Comparison of ENCODE assay signal across 9 cellular contexts in genomic region chr21:34630536-34631143, GRCh38. TPM values are rescaled to one million over a fixed set of nuclear protein-coding genes. Genes with fewer than 3 reads are reported as not detected.
DNase-seq lines count a peak whose midpoint lies in the region; ATAC-seq, FAIRE-seq and TF ChIP-seq lines count a peak whose summit lies in the region.
"Had no signal": no experiment of that assay in that cellular context is flagged by ENCODE, and none has a peak within 500 bp of the region (broad histone marks: within the 10 kb centered on the region; RNA-seq: fewer than 3 reads in every experiment).

No MANE protein-coding gene starts in this region.

- H2AFZ ChIP-seq in K562 (ENCODE audit: low read depth, low read length) = no peak overlapping the region

- CTCF ChIA-PET in K562 (lab: Yijun Ruan, JAX; ENCODE audit: low intra/inter-chr PET ratio) = interaction anchor here (0.8 to 2.1 kb wide), 6 partner anchors 28 to 707 kb away, joined by 3 to 14 read pairs (median 8); no protein-coding TSS in a partner anchor

- peak; percentile 80 to 96 (median 88) for TF ChIP-seq CTCF in K562 (IDR thresholded peaks at IDR 0.05 in 2 of 3, conservative IDR thresholded peaks at IDR 0.05 in 1 of 3; ENCODE audit: insufficient read depth in 2 of 3, low read depth in 1 of 3, low read length in 3 of 3)

- no peaks in the 10 kb centered on the region for H3K36me3 ChIP-seq in K562 (ENCODE audit: control insufficient read depth, insufficient read depth, low read length)

- no peaks in the 10 kb centered on the region for H3K4me1 ChIP-seq in K562 (replicated peaks in 1 of 2; ENCODE audit: control insufficient read depth in 2 of 2, insufficient read depth in 2 of 2, low read length in 2 of 2)

- no peaks in the 10 kb centered on the region for H3K4me1 Mint-ChIP-seq in stimulated activated naive B cell treated with anti-CD40 and anti-IgM and Interleukin-4, amounts not matched to agents 10 μg/mL and 1 μg/mL and 100 μg/mL, for 72 hours

- H3K27me3 Mint-ChIP-seq in stimulated activated naive B cell treated with anti-CD40 and anti-IgM and Interleukin-4, amounts not matched to agents 10 μg/mL and 1 μg/mL and 100 μg/mL, for 72 hours = peaks cover 15 to 24% of the 10 kb centered on the region in 2 donors
- H3K27me3 Mint-ChIP-seq: activated naive CD8-positive, alpha-beta T cell had no signal

- no peak overlapping the region for H3K4me3 Mint-ChIP-seq in stimulated activated naive B cell treated with anti-CD40 and anti-IgM and Interleukin-4, amounts not matched to agents 10 μg/mL and 1 μg/mL and 100 μg/mL, for 72 hours
- H3K4me3 Mint-ChIP-seq: activated naive CD8-positive, alpha-beta T cell had no signal

- WGBS in K562 (ENCODE audit: insufficient coverage, low coverage, missing lambda C conversion rate) = 0% methylated on average over 6 of the region's 6 CpGs

- intact Hi-C loops in K562 (cut with micrococcal nuclease) = loop anchor here (1.0 to 2.0 kb wide), 2 partner anchors 28 to 268 kb away; no protein-coding TSS in a partner anchor

- no peak for DNase-seq in activated CD4-positive, CD25-positive, alpha-beta regulatory T cell (lab: John Stamatoyannopoulos, UW)
- DNase-seq in NCI-H82 treated with DMSO at 0.1 percent for 48 hours (lab: John Stamatoyannopoulos, UW; ENCODE audit: unreplicated experiment) (peak; percentile 4), K562 (ENCODE audit: extremely low read depth in 1 of 4, low spot score in 3 of 4) (peak; percentile 72 to 78 (median 76)), iPS-NIHi7 (ENCODE audit: extremely low spot score) (peak; percentile 73)
- DNase-seq in stimulated activated naive B cell treated with anti-CD40 and anti-IgM and Interleukin-4, amounts not matched to agents 10 μg/mL and 1 μg/mL and 100 μg/mL, for 72 hours = no peak

- no peak overlapping the region for H3K27ac ChIP-seq in K562 (ENCODE audit: extremely low read depth, low read depth, low read length)

- no peaks in the 10 kb centered on the region for H3K9me1 ChIP-seq in K562 (ENCODE audit: control insufficient read depth, insufficient read depth, low read length)

- peak; percentile 44 to 63 for ATAC-seq in activated CD4-positive, CD25-positive, alpha-beta regulatory T cell treated with anti-CD3 and anti-CD28 coated beads, Interleukin-2, amount 50 U/mL, for 24 hours
- ATAC-seq in HG03432 (IDR thresholded peaks at IDR 0.05; ENCODE audit: unreplicated experiment) (peak; percentile 45), K562 (peak; percentile 88), GM21367 (IDR thresholded peaks at IDR 0.05; ENCODE audit: unreplicated experiment) (no peak)
- ATAC-seq in stimulated activated naive B cell treated with anti-CD40 and anti-IgM and Interleukin-4, amounts not matched to agents 10 μg/mL and 1 μg/mL and 100 μg/mL, for 72 hours (replicated peaks) = peak; percentile 76 to 79

- H3K27ac Mint-ChIP-seq in stimulated activated naive B cell treated with anti-CD40 and anti-IgM and Interleukin-4, amounts not matched to agents 10 μg/mL and 1 μg/mL and 100 μg/mL, for 72 hours = no peak overlapping the region
- H3K27ac Mint-ChIP-seq: activated naive CD8-positive, alpha-beta T cell had no signal

- H4K20me1 ChIP-seq in K562 (replicated peaks; ENCODE audit: control insufficient read depth, insufficient read depth, low read length) = no peaks in the 10 kb centered on the region

- no peak overlapping the region for H3K4me3 ChIP-seq in K562

- no peaks in the 10 kb centered on the region for H3K9me3 ChIP-seq in K562 (replicated peaks; ENCODE audit: control insufficient read depth, insufficient read depth, low read depth, low read length)

- H3K9me3 Mint-ChIP-seq in stimulated activated naive B cell treated with anti-CD40 and anti-IgM and Interleukin-4, amounts not matched to agents 10 μg/mL and 1 μg/mL and 100 μg/mL, for 72 hours = no peaks in the 10 kb centered on the region

- no peak overlapping the region for H3K4me2 ChIP-seq in K562 (ENCODE audit: insufficient read depth, low read length)

- in situ Hi-C loops in K562 (cut with MboI) = loop anchor here (10.0 to 25.0 kb wide), 2 partner anchors 243 to 706 kb away; partner anchors contain the start of gene SMIM11

- H3K27me3 ChIP-seq in K562 (ENCODE audit: control insufficient read depth in 2 of 2, insufficient read depth in 2 of 2, low read length in 2 of 2) = peaks cover 16 to 31% of the 10 kb centered on the region in 2 experiments

- no peak for TF ChIP-seq EP300 in K562 (IDR thresholded peaks at IDR 0.05; ENCODE audit: low read length)

- no peak overlapping the region for H3K9ac ChIP-seq in K562 (ENCODE audit: insufficient read depth in 1 of 2, low read depth in 2 of 2, low read length in 2 of 2)

- TF ChIP-seq POLR2A in K562 (conservative IDR thresholded peaks at IDR 0.05) = no peak

- no peaks in the 10 kb centered on the region for H3K36me3 Mint-ChIP-seq in stimulated activated naive B cell treated with anti-CD40 and anti-IgM and Interleukin-4, amounts not matched to agents 10 μg/mL and 1 μg/mL and 100 μg/mL, for 72 hours
- H3K36me3 Mint-ChIP-seq: activated naive CD8-positive, alpha-beta T cell had no signal

- no TSS peak for BruUV-seq in K562 (replicated peaks; lab: Mats Ljungman, UMichigan)

- POLR2A ChIA-PET in K562 (lab: Yijun Ruan, JAX) = interaction anchor here (0.6 to 1.7 kb wide), 3 partner anchors 12 to 716 kb away, joined by 3 to 6 read pairs (median 4); partner anchors contain the start of gene RCAN1

- peak; percentile 96 to 98 for TF ChIP-seq RAD21 in K562 (CRISPR knock-in tag; conservative IDR thresholded peaks at IDR 0.05 in 1 of 2, IDR thresholded peaks at IDR 0.05 in 1 of 2)

- peak; percentile 87 for FAIRE-seq in K562 (lab: Jason Lieb, UNC)

- no peaks in the 10 kb centered on the region for H3K79me2 ChIP-seq in K562 (ENCODE audit: control insufficient read depth, insufficient read depth, low read length)

TF ChIP-seq in K562, 482 proteins besides CTCF, POLR2A, EP300 and RAD21 (continues in another document):
- TF ChIP-seq, protein P1, sequence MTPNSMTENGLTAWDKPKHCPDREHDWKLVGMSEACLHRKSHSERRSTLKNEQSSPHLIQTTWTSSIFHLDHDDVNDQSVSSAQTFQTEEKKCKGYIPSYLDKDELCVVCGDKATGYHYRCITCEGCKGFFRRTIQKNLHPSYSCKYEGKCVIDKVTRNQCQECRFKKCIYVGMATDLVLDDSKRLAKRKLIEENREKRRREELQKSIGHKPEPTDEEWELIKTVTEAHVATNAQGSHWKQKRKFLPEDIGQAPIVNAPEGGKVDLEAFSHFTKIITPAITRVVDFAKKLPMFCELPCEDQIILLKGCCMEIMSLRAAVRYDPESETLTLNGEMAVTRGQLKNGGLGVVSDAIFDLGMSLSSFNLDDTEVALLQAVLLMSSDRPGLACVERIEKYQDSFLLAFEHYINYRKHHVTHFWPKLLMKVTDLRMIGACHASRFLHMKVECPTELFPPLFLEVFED (CRISPR knock-in tag; conservative IDR thresholded peaks at IDR 0.05) = 0 out of 2 replicates have a peak, but pooled peaks have one; percentile 28
- peak; percentile 84 for TF ChIP-seq SMC3 (conservative IDR thresholded peaks at IDR 0.05; ENCODE audit: insufficient read depth, low read depth, low read length)
- peak; percentile 80; the same call in 1 of the 2 replicates for TF ChIP-seq STAG1 (CRISPR knock-in tag; IDR thresholded peaks at IDR 0.05; ENCODE audit: borderline replicate concordance)

RNA-seq across cellular contexts. Expression of gene RCAN1, which starts 15.7 kb away (rescaled TPM):
- total RNA-seq in K562 (2011; cell fraction: chromatin; rRNA removed; ENCODE audit: low replicate concordance) = 6.1 and 7.8 TPM in 2 replicates
- 3.8 and 4.2 TPM in 2 replicates for total RNA-seq in K562 (2011; cell fraction: nucleolus; rRNA removed)
- 6.6 and 7.6 TPM in 2 replicates for total RNA-seq in K562 (2011; cell fraction: nucleoplasm; rRNA removed)
- total RNA-seq in K562 (2014; rRNA removed) (11.9 TPM in 2 replicates), K562 (2014; rRNA removed; fragmentation: Illumina TruSeq; extraction: Trizol) (16.5 and 16.9 TPM in 2 replicates), K562 (2015; rRNA removed; fragmentation: Illumina TruSeq; extraction: Trizol) (12.3 and 14.7 TPM in 2 replicates), K562 (2021) (14.0 and 15.5 TPM in 2 replicates)
- polyA plus RNA-seq in K562 (2011; rRNA removed) (5.3 and 9.9 TPM in 2 replicates), K562 (2014; fragmentation: Illumina TruSeq; extraction: Trizol) (13.4 and 14.9 TPM in 2 replicates), K562 (2014; fragmentation: Nextera tagmentation; extraction: Ambion mirVana) (1 to 10 TPM; 4.4 to 6.1 TPM), K562 (2014; rRNA removed) (12.3 and 15.0 TPM in 2 replicates)
- 2.7 and 3.8 TPM in 2 replicates for polyA plus RNA-seq in K562 (2011; cell fraction: cytosol; rRNA removed)
- 2.2 and 2.9 TPM in 2 replicates for polyA plus RNA-seq in K562 (2011; cell fraction: nucleus; rRNA removed)
- 14.3 and 25.6 TPM in 2 replicates for polyA plus RNA-seq in K562 (2012)
- polyA minus RNA-seq in K562 (2011; rRNA and poly(A)+ RNA removed) = 8.1 and 11.2 TPM in 2 replicates
- 3.4 and 5.2 TPM in 2 replicates for polyA minus RNA-seq in K562 (2011; cell fraction: cytosol; rRNA and poly(A)+ RNA removed)
- 2.7 and 3.3 TPM in 2 replicates for polyA minus RNA-seq in K562 (2011; cell fraction: nucleus; rRNA and poly(A)+ RNA removed)

RNA-seq across cellular contexts. Expression of gene CLIC6, which starts 38.2 kb away (rescaled TPM):
- not detected in 2 replicates for total RNA-seq in K562 (2011; cell fraction: chromatin; rRNA removed; ENCODE audit: low replicate concordance)
- not detected in 2 replicates for total RNA-seq in K562 (2011; cell fraction: nucleolus; rRNA removed)
- not detected in 2 replicates for total RNA-seq in K562 (2011; cell fraction: nucleoplasm; rRNA removed)
- total RNA-seq in K562 (2014; rRNA removed) (not detected in 2 replicates), K562 (2014; rRNA removed; fragmentation: Illumina TruSeq; extraction: Trizol) (not detected in 2 replicates), K562 (2015; rRNA removed; fragmentation: Illumina TruSeq; extraction: Trizol) (not detected in 2 replicates), K562 (2021) (not detected in 2 replicates)
- polyA plus RNA-seq in K562 (2011; rRNA removed) (not detected in 2 replicates), K562 (2014; fragmentation: Illumina TruSeq; extraction: Trizol) (not detected in 2 replicates), K562 (2014; fragmentation: Nextera tagmentation; extraction: Ambion mirVana) (not detected), K562 (2014; rRNA removed) (not detected in 2 replicates)
- not detected in 2 replicates for polyA plus RNA-seq in K562 (2011; cell fraction: cytosol; rRNA removed)
- not detected in 2 replicates for polyA plus RNA-seq in K562 (2011; cell fraction: nucleus; rRNA removed)
- 0.01 TPM in 1 of 2 replicates, not detected in the other for polyA plus RNA-seq in K562 (2012)
- polyA minus RNA-seq in K562 (2011; rRNA and poly(A)+ RNA removed) = not detected in 2 replicates
- not detected in 2 replicates for polyA minus RNA-seq in K562 (2011; cell fraction: cytosol; rRNA and poly(A)+ RNA removed)
- polyA minus RNA-seq in K562 (2011; cell fraction: nucleus; rRNA and poly(A)+ RNA removed) = not detected in 2 replicates

Comparison
In these comparisons a context has a peak if more than half of its experiments do, and no peak if none do; other contexts are left out.
1. DNase-seq: peak in NCI-H82 treated with DMSO at 0.1 percent for 48 hours (single experiment), K562 (4 of 4) and iPS-NIHi7 (single experiment); none in activated CD4-positive, CD25-positive, alpha-beta regulatory T cell (0 of 4) and stimulated activated naive B cell treated with anti-CD40 and anti-IgM and Interleukin-4, amounts not matched to agents 10 μg/mL and 1 μg/mL and 100 μg/mL, for 72 hours (single experiment).